ENCODE assay signal across 24 cellular contexts in the genomic region with DNA sequence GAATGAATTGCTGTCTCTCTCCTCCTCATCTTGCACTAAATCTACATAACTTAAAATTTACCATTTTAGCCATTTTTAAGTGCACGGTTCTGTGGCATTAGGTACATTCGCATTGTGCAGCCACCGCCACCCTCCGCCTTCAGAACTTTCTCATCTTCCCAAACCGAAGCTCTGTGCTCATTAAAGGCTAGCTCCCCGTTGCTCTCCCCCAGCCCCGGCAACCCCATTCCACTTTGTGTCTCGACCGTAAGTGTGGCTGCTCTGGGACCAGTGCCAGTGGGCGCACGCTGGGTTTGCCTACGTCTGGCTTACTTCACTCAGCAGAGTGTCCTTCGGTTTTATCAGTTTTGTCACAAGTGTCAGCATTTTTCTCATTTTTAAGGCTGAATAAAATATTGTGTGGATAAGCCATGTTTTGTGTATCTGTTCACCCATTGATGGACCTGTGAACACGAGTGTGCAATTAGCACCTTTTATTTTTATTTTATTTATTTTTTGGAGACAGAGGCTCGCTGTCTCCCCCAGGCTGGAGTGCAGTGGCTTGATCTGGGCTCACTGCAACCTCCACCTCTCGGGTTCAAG. TPM values are rescaled to one million over a fixed set of nuclear protein-coding genes. Genes with fewer than 3 reads are reported as not detected.
DNase-seq lines count a peak whose midpoint lies in the region; ATAC-seq and TF ChIP-seq lines count a peak whose summit lies in the region.
"Had no signal": no experiment of that assay in that cellular context is flagged by ENCODE, and none has a peak within 500 bp of the region (broad histone marks: within the 10 kb centered on the region; RNA-seq: fewer than 3 reads in every experiment).

No MANE protein-coding gene starts in this region.

- H3K4me2 ChIP-seq in mammary epithelial cell (ENCODE audit: insufficient read depth, low read depth, low read length) (no peak overlapping the region), OCI-LY7 (ENCODE audit: low read length) (no peak overlapping the region)

- CTCF ChIA-PET in A673 (lab: Charles Lee): no interaction called here
- CTCF ChIA-PET in mammary epithelial cell (lab: Charles Lee; ENCODE audit: low non-redundant PET): no interaction called here
- CTCF ChIA-PET in OCI-LY7 (lab: Charles Lee; ENCODE audit: unreplicated experiment): no interaction called here

- dilution Hi-C loops in mammary epithelial cell (cut with HindIII; ENCODE audit: low sequenced_read_pairs): no loop called here

- POLR2A ChIA-PET in A673 (lab: Charles Lee; ENCODE audit: low non-redundant PET): no interaction called here
- POLR2A ChIA-PET in OCI-LY7 (lab: Charles Lee): no interaction called here

- in situ Hi-C loops in mammary epithelial cell (cut with MboI; ENCODE audit: low sequenced_read_pairs in 2 of 2): no loop called here

- no peaks in the 10 kb centered on the region for H3K9me2 ChIP-seq in OCI-LY7 (ENCODE audit: insufficient read depth, low read length)

- H3K4me3 ChIP-seq in A673 (ENCODE audit: low read depth, low read length, poor library complexity, severe bottlenecking) (no peak overlapping the region), NT2/D1 (ENCODE audit: insufficient read length, low read depth) (no peak overlapping the region), body of pancreas (no peak overlapping the region), mammary epithelial cell (replicated peaks in 1 of 3; ENCODE audit: insufficient read depth in 1 of 3, low read depth in 2 of 3, low read length in 3 of 3) (no peak overlapping the region), OCI-LY7 (ENCODE audit: low read depth, low read length, poor library complexity, severe bottlenecking) (no peak overlapping the region)
- H3K4me3 ChIP-seq: K562, Peyer's patch had no signal

- H3K27me3 ChIP-seq in A673 (replicated peaks; ENCODE audit: insufficient read depth, low read depth, low read length, poor library complexity): peaks cover 17% of the 10 kb centered on the region
- peaks cover 20% of the 10 kb centered on the region for H3K27me3 ChIP-seq in NT2/D1 (ENCODE audit: insufficient read depth, insufficient read length)
- peaks cover 0 to 15% of the 10 kb centered on the region in 2 donors for H3K27me3 ChIP-seq in body of pancreas
- H3K27me3 ChIP-seq in mammary epithelial cell (ENCODE audit: insufficient read depth, low read length): no peaks in the 10 kb centered on the region

- no peak overlapping the region for H2AFZ ChIP-seq in mammary epithelial cell (ENCODE audit: low read depth, low read length)
- no peak overlapping the region for H2AFZ ChIP-seq in OCI-LY7 (ENCODE audit: low read length)

- H3K4me1 ChIP-seq in A673 (ENCODE audit: insufficient read depth, low read length, poor library complexity, severe bottlenecking) (no peaks in the 10 kb centered on the region), NT2/D1 (ENCODE audit: insufficient read depth, insufficient read length) (peaks cover 20% of the 10 kb centered on the region), body of pancreas (peaks cover 9% of the 10 kb centered on the region), mammary epithelial cell (ENCODE audit: insufficient read depth, low read length) (peaks cover 19% of the 10 kb centered on the region), OCI-LY7 (ENCODE audit: insufficient read depth, low read length, poor library complexity, severe bottlenecking) (no peaks in the 10 kb centered on the region)
- H3K4me1 ChIP-seq: BE2C had no signal

- H3K79me2 ChIP-seq in mammary epithelial cell (ENCODE audit: insufficient read depth, low read length): no peaks in the 10 kb centered on the region
- H3K79me2 ChIP-seq in OCI-LY7 (ENCODE audit: insufficient read depth, low read depth, low read length): no peaks in the 10 kb centered on the region

- TF ChIP-seq CTCF in A673 (conservative IDR thresholded peaks at IDR 0.05; ENCODE audit: low read depth, low read length) (no peak), body of pancreas (IDR thresholded peaks at IDR 0.05) (no peak), mammary epithelial cell (conservative IDR thresholded peaks at IDR 0.05 in 1 of 2, IDR thresholded peaks at IDR 0.05 in 1 of 2; ENCODE audit: extremely low read depth in 1 of 2, insufficient read depth in 1 of 2, low read depth in 1 of 2, low read length in 2 of 2) (no peak), OCI-LY7 (conservative IDR thresholded peaks at IDR 0.05; ENCODE audit: low read length) (no peak)

- intact Hi-C loops in A673 (cut with micrococcal nuclease; ENCODE audit: unreplicated experiment) (no loop called here), posterior vena cava (cut with DNase I) (no loop called here), body of pancreas (cut with DNase I) (no loop called here), mammary epithelial cell (cut with micrococcal nuclease) (no loop called here), OCI-LY7 (cut with micrococcal nuclease; ENCODE audit: unreplicated experiment) (no loop called here)

- BruUV-seq in A673 (replicated peaks; lab: Mats Ljungman, UMichigan) (no TSS peak), mammary epithelial cell (replicated peaks; lab: Mats Ljungman, UMichigan) (no TSS peak), OCI-LY7 (replicated peaks; lab: Mats Ljungman, UMichigan) (no TSS peak)

- 38 to 42% methylated on average over 16 of the region's 16 CpGs for WGBS in body of pancreas, 2 donors
- WGBS in mammary epithelial cell (ENCODE audit: low coverage, missing lambda C conversion rate): 77% methylated on average over 15 of the region's 16 CpGs

- H3K9ac ChIP-seq in NT2/D1 (ENCODE audit: insufficient read length, low read depth) (peak overlapping the region; percentile 21), mammary epithelial cell (ENCODE audit: insufficient read depth, low read length) (no peak overlapping the region)

- TF ChIP-seq POLR2A in body of pancreas (IDR thresholded peaks at IDR 0.05): no peak

- H3K9me3 ChIP-seq in A673 (ENCODE audit: low read depth, low read length, poor library complexity, severe bottlenecking) (no peaks in the 10 kb centered on the region), NT2/D1 (ENCODE audit: insufficient read depth, low read length) (no peaks in the 10 kb centered on the region), body of pancreas (no peaks in the 10 kb centered on the region), mammary epithelial cell (replicated peaks; ENCODE audit: insufficient read depth, low read length) (no peaks in the 10 kb centered on the region), OCI-LY7 (ENCODE audit: low read length) (no peaks in the 10 kb centered on the region)
- H3K9me3 ChIP-seq: BE2C, Caco-2, Peyer's patch had no signal

- ATAC-seq in left lobe of liver (peak; percentile 6), body of pancreas (no peak)
- ATAC-seq: K562, Right ventricle myocardium inferior had no signal

- no peaks in the 10 kb centered on the region for H3K36me3 ChIP-seq in A673 (ENCODE audit: insufficient read depth, low read length, poor library complexity, severe bottlenecking)
- H3K36me3 ChIP-seq in NT2/D1 (ENCODE audit: insufficient read depth, insufficient read length, low read length): no peaks in the 10 kb centered on the region
- no peaks in the 10 kb centered on the region for H3K36me3 ChIP-seq in body of pancreas (replicated peaks in 1 of 2; ENCODE audit: insufficient read depth in 1 of 2, low read depth in 2 of 2)
- no peaks in the 10 kb centered on the region for H3K36me3 ChIP-seq in mammary epithelial cell (ENCODE audit: insufficient read depth, low read length)
- no peaks in the 10 kb centered on the region for H3K36me3 ChIP-seq in OCI-LY7 (ENCODE audit: insufficient read depth, low read length)
- H3K36me3 ChIP-seq: BE2C, Peyer's patch had no signal

- H3K27ac ChIP-seq in A673 (ENCODE audit: low read depth, low read length, poor library complexity, severe bottlenecking): no peak overlapping the region
- no peak overlapping the region for H3K27ac ChIP-seq in body of pancreas
- no peak overlapping the region for H3K27ac ChIP-seq in mammary epithelial cell (ENCODE audit: insufficient read depth, low read depth, low read length)
- H3K27ac ChIP-seq in OCI-LY7 (ENCODE audit: low read depth, low read length, poor library complexity, severe bottlenecking): no peak overlapping the region
- H3K27ac ChIP-seq: Peyer's patch had no signal

- DNase-seq in A673 (ENCODE audit: low spot score) (peak; percentile 48), DMS79 treated with DMSO at 0.1 percent for 48 hours (lab: John Stamatoyannopoulos, UW) (peak; percentile 34), NT2/D1 (ENCODE audit: low read depth, low spot score) (no peak), left lobe of liver (ENCODE audit: low spot score) (no peak), posterior vena cava (ENCODE audit: low spot score) (no peak), body of pancreas (no peak), mammary epithelial cell (no peak), OCI-LY7 (ENCODE audit: low spot score) (no peak)
- DNase-seq: BE2C; Caco-2; CD4-positive, CD25-positive, alpha-beta regulatory T cell; DMS 273 treated with DMSO at 0.1 percent for 48 hours; HFFc6; NCI-H1105 treated with DMSO at 0.1 percent for 48 hours; NCI-H2029 treated with DMSO at 0.1 percent for 48 hours; NCI-H2171 treated with DMSO at 0.1 percent for 48 hours; NCI-H446; NCI-H526; NK-92 treated with Interleukin-12 subunit alpha and Interleukin-12 subunit beta, amount 100 ng/mL, for 24 hours; Peyer's patch had no signal

- no peaks in the 10 kb centered on the region for H4K20me1 ChIP-seq in mammary epithelial cell (ENCODE audit: insufficient read depth, low read length)
- H4K20me1 ChIP-seq in OCI-LY7 (ENCODE audit: insufficient read depth, low read length): no peaks in the 10 kb centered on the region

RNA-seq across cellular contexts. Expression of gene SLC17A9, which starts 16.8 kb away (rescaled TPM):
- total RNA-seq in A673 (2021) (0.17 TPM in 1 of 2 replicates, not detected in the other), left lobe of liver (125 TPM), posterior vena cava (10 to 100 TPM in 1 of 2 donors, 1 to 10 TPM in 1; 9.9 to 16.3 TPM), body of pancreas (1 to 10 TPM in 1 of 2 donors, under 1 TPM in 1; 0.78 to 4.9 TPM), mammary epithelial cell (under 1 TPM; 0.33 to 0.67 TPM), OCI-LY7 (2022) (8.1 and 13.2 TPM in 2 replicates)
- 0.09 TPM for polyA plus RNA-seq in mammary epithelial cell
- polyA minus RNA-seq in mammary epithelial cell: not detected
- 1.7 and 2.0 TPM in 2 replicates for total RNA-seq in OCI-LY7 (2014; rRNA removed; shearing (Covaris generic))
- total RNA-seq: SK-MEL-5 had no signal

RNA-seq across cellular contexts. Expression of gene GID8, which starts 31.3 kb away (rescaled TPM):
- total RNA-seq in A673 (2021) (40.2 and 42.0 TPM in 2 replicates), left lobe of liver (19.3 TPM), posterior vena cava (10 to 100 TPM; 14.9 to 20.0 TPM), body of pancreas (10 to 100 TPM; 26.2 to 29.7 TPM), mammary epithelial cell (10 to 100 TPM; 34.5 to 43.2 TPM), OCI-LY7 (2022) (46.1 and 47.7 TPM in 2 replicates)
- 29.7 TPM for polyA plus RNA-seq in mammary epithelial cell
- polyA minus RNA-seq in mammary epithelial cell: 47.5 TPM
- 28.7 and 29.2 TPM in 2 replicates for total RNA-seq in OCI-LY7 (2014; rRNA removed; shearing (Covaris generic))

RNA-seq across cellular contexts. Expression of gene BHLHE23, which starts 37.5 kb away (rescaled TPM):
- total RNA-seq in A673 (2021) (not detected in 2 replicates), left lobe of liver (not detected), posterior vena cava (not detected), body of pancreas (not detected), mammary epithelial cell (not detected), OCI-LY7 (2022) (not detected in 2 replicates)
- not detected for polyA plus RNA-seq in mammary epithelial cell
- not detected for polyA minus RNA-seq in mammary epithelial cell
- not detected in 2 replicates for total RNA-seq in OCI-LY7 (2014; rRNA removed; shearing (Covaris generic))
- total RNA-seq: CD4-positive, CD25-positive, alpha-beta regulatory T cell; G401; HFFc6; K562; Peyer's patch; Right ventricle myocardium inferior; SK-MEL-5 had no signal
- polyA plus RNA-seq: CD4-positive, CD25-positive, alpha-beta regulatory T cell; K562 had no signal

RNA-seq across cellular contexts. Expression of gene DIDO1, which starts 43.0 kb away (rescaled TPM):
- 61.7 and 64.4 TPM in 2 replicates for total RNA-seq in A673 (2021)
- 22.8 TPM for total RNA-seq in left lobe of liver
- 10 to 100 TPM; 38.5 to 44.1 TPM for total RNA-seq in posterior vena cava
- 10 to 100 TPM; 38.4 to 51.7 TPM for total RNA-seq in body of pancreas
- total RNA-seq in mammary epithelial cell: 10 to 100 TPM; 38.7 to 53.2 TPM
- polyA plus RNA-seq in mammary epithelial cell: 13.6 TPM
- polyA minus RNA-seq in mammary epithelial cell: 31.4 TPM
- 65.1 and 69.2 TPM in 2 replicates for total RNA-seq in OCI-LY7 (2014; rRNA removed; shearing (Covaris generic))
- total RNA-seq in OCI-LY7 (2022): 70.6 and 79.0 TPM in 2 replicates

Comparison
In these comparisons a context has a peak if more than half of its experiments do, and no peak if none do; other contexts are left out.
1. DNase-seq: peak in A673 (single experiment) and DMS79 treated with DMSO at 0.1 percent for 48 hours (single experiment); none in NT2/D1 (single experiment), left lobe of liver (single experiment), posterior vena cava (single experiment), body of pancreas (0 of 4), mammary epithelial cell (single experiment) and OCI-LY7 (single experiment).